20 cellular contexts compared by ENCODE assay signal in the genomic region with DNA sequence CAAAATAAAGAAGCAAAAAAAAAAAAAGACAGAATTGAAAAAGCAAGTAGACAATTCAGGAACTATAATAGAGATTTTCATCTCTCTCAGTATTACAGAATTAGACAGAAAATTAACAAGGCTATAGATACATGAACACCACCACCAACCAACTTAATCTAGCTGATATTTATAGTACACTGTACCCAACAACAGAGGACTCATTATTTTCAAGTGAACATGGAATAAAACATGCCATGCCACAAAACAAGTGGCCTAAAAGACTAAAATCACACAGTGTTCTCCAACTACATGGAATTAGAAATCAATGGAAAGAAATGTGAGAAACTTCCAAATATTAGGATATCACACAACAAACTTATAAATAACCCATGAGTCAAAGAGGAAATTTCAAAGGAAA. TPM values are rescaled to one million over a fixed set of nuclear protein-coding genes. Genes with fewer than 3 reads are reported as not detected.
A peak's percentile ranks its signal among the peaks of the same experiment; 100 is the strongest.
DNase-seq lines count a peak whose midpoint lies in the region; ATAC-seq, FAIRE-seq and TF ChIP-seq lines count a peak whose summit lies in the region.
"Had no signal": no experiment of that assay in that cellular context is flagged by ENCODE, and none has a peak within 500 bp of the region (broad histone marks: within the 10 kb centered on the region; RNA-seq: fewer than 3 reads in every experiment).

No MANE protein-coding gene starts in this region.

- no peak for ATAC-seq in activated T-cell treated with anti-CD3 and anti-CD28 coated beads, Interleukin-2, amount 50 U/mL, for 72 hours (replicated peaks in 1 of 2)
- ATAC-seq in activated T-cell treated with anti-CD3 and anti-CD28 coated beads, Interleukin-2, amount 50 U/mL, for 4 hours = no peak
- ATAC-seq: A549, HCT116 had no signal

- H3K27me3 Mint-ChIP-seq in activated T-cell treated with anti-CD3 and anti-CD28 coated beads, Interleukin-2, amount 50 U/mL, for 72 hours (ENCODE audit: low read depth) = no peaks in the 10 kb centered on the region
- no peaks in the 10 kb centered on the region for H3K27me3 Mint-ChIP-seq in activated T-cell treated with anti-CD3 and anti-CD28 coated beads, Interleukin-2, amount 50 U/mL, for 4 hours (ENCODE audit: low read depth)
- H3K27me3 Mint-ChIP-seq: CD4-positive, alpha-beta memory T cell had no signal

- FAIRE-seq in D721Med (lab: Jason Lieb, UNC) = peak; percentile 77
- FAIRE-seq: A549, GM12891 had no signal

- TF ChIP-seq CTCF in D721Med (IDR thresholded peaks at IDR 0.05; ENCODE audit: insufficient read depth, missing control alignments) = no peak

- H3K27ac Mint-ChIP-seq in activated T-cell treated with anti-CD3 and anti-CD28 coated beads, Interleukin-2, amount 50 U/mL, for 72 hours = peak overlapping the region; percentile 40
- H3K27ac Mint-ChIP-seq: CD4-positive, alpha-beta memory T cell; H9 had no signal

- no peak for DNase-seq in activated T-cell treated with anti-CD3 and anti-CD28 coated beads, Interleukin-2, amount 50 U/mL, for 72 hours
- DNase-seq in activated T-cell treated with anti-CD3 and anti-CD28 coated beads, Interleukin-2, amount 50 U/mL, for 4 hours = no peak
- no peak for DNase-seq in D721Med (ENCODE audit: insufficient read length, low spot score)
- peak; percentile 51 for DNase-seq in foreskin melanocyte
- no peak for DNase-seq in GF-D8 (lab: John Stamatoyannopoulos, UW)
- DNase-seq in NOMO-1 treated with DMSO at 0.1 percent for 48 hours (lab: John Stamatoyannopoulos, UW; ENCODE audit: unreplicated experiment) = no peak
- DNase-seq: 8988T; ACHN; C1 segment of cervical spinal cord; Caco-2; CD4-positive, alpha-beta memory T cell; DMS 273 treated with DMSO at 0.1 percent for 48 hours; DMS79; EL; GDM1; GM23248; H9 had no signal

- H3K4me1 Mint-ChIP-seq in activated T-cell treated with anti-CD3 and anti-CD28 coated beads, Interleukin-2, amount 50 U/mL, for 72 hours (ENCODE audit: low read depth) = peaks cover 39% of the 10 kb centered on the region
- peaks cover 32% of the 10 kb centered on the region for H3K4me1 Mint-ChIP-seq in activated T-cell treated with anti-CD3 and anti-CD28 coated beads, Interleukin-2, amount 50 U/mL, for 4 hours (ENCODE audit: low read depth)

- peak overlapping the region in 1 of 2 donors; percentile 32 for H3K4me3 Mint-ChIP-seq in activated T-cell treated with anti-CD3 and anti-CD28 coated beads, Interleukin-2, amount 50 U/mL, for 72 hours
- no peak overlapping the region for H3K4me3 Mint-ChIP-seq in activated T-cell treated with anti-CD3 and anti-CD28 coated beads, Interleukin-2, amount 50 U/mL, for 4 hours
- H3K4me3 Mint-ChIP-seq: CD4-positive, alpha-beta memory T cell; H9 had no signal

- no peaks in the 10 kb centered on the region for H3K9me3 Mint-ChIP-seq in activated T-cell treated with anti-CD3 and anti-CD28 coated beads, Interleukin-2, amount 50 U/mL, for 72 hours
- no peaks in the 10 kb centered on the region for H3K9me3 Mint-ChIP-seq in activated T-cell treated with anti-CD3 and anti-CD28 coated beads, Interleukin-2, amount 50 U/mL, for 4 hours
- H3K9me3 Mint-ChIP-seq: CD4-positive, alpha-beta memory T cell; H9 had no signal

- H3K36me3 Mint-ChIP-seq in activated T-cell treated with anti-CD3 and anti-CD28 coated beads, Interleukin-2, amount 50 U/mL, for 72 hours (ENCODE audit: insufficient read depth in 2 of 2) = peaks cover 5 to 27% of the 10 kb centered on the region in 2 donors
- peaks cover 50% of the 10 kb centered on the region for H3K36me3 Mint-ChIP-seq in activated T-cell treated with anti-CD3 and anti-CD28 coated beads, Interleukin-2, amount 50 U/mL, for 4 hours (ENCODE audit: insufficient read depth)

RNA-seq across cellular contexts. Expression of gene TMEM168, which starts 9.1 kb away (rescaled TPM):
- total RNA-seq in activated T-cell treated with anti-CD3 and anti-CD28 coated beads, Interleukin-2, amount 50 U/mL, for 72 hours = 10 to 100 TPM; 25.6 to 31.8 TPM
- 10 to 100 TPM; 15.1 to 16.7 (median 16.6) TPM for total RNA-seq in activated T-cell treated with anti-CD3 and anti-CD28 coated beads, Interleukin-2, amount 50 U/mL, for 4 hours
